ENCODE assay signal across 24 cellular contexts in genomic region chr6:100136590-100136989, GRCh38.
"Had no signal": no experiment of that assay in that cellular context is flagged by ENCODE, and none has a peak within 500 bp of the region (broad histone marks: within the 10 kb centered on the region; RNA-seq: fewer than 3 reads in every experiment).

No MANE protein-coding gene starts in this region.

- H3K9me3 ChIP-seq: colonic mucosa, esophagus squamous epithelium, gastrocnemius medialis had no signal

- H3K27ac Mint-ChIP-seq: dendritic cell treated with granulocyte-macrophage colony-stimulating factor and Interleukin-4, amounts not matched to agents 40 ng/mL and 50 ng/mL, for 4 days; effector memory CD8-positive, alpha-beta T cell; endodermal cell had no signal

- H3K4me3 Mint-ChIP-seq: dendritic cell treated with granulocyte-macrophage colony-stimulating factor and Interleukin-4, amounts not matched to agents 40 ng/mL and 50 ng/mL, for 4 days; effector memory CD8-positive, alpha-beta T cell; endodermal cell had no signal

- H3K27me3 Mint-ChIP-seq: dendritic cell treated with granulocyte-macrophage colony-stimulating factor and Interleukin-4, amounts not matched to agents 40 ng/mL and 50 ng/mL, for 4 days had no signal

- ATAC-seq: effector memory CD8-positive, alpha-beta T cell; esophagus mucosa; foreskin keratinocyte; gastrocnemius medialis; gastroesophageal sphincter; heart left ventricle had no signal

- H3K4me3 ChIP-seq: colonic mucosa, coronary artery, dorsolateral prefrontal cortex, esophagus muscularis mucosa, esophagus squamous epithelium, gastrocnemius medialis, gastroesophageal sphincter, heart left ventricle had no signal

- H3K27ac ChIP-seq: colonic mucosa, coronary artery, dorsolateral prefrontal cortex, epithelial cell of prostate, esophagus muscularis mucosa, esophagus squamous epithelium, foreskin keratinocyte, gastrocnemius medialis, gastroesophageal sphincter, heart left ventricle had no signal

- H3K27me3 ChIP-seq: colonic mucosa, esophagus muscularis mucosa, esophagus squamous epithelium, gastrocnemius medialis, gastroesophageal sphincter, heart left ventricle had no signal

- H3K4me1 ChIP-seq: colonic mucosa, esophagus muscularis mucosa, esophagus squamous epithelium, foreskin keratinocyte, gastrocnemius medialis, gastroesophageal sphincter, heart left ventricle had no signal

- H3K36me3 ChIP-seq: colonic mucosa, esophagus muscularis mucosa, esophagus squamous epithelium, gastrocnemius medialis, gastroesophageal sphincter, heart left ventricle had no signal

- H3K4me1 Mint-ChIP-seq: endodermal cell had no signal

- H3K9me3 Mint-ChIP-seq: effector memory CD8-positive, alpha-beta T cell; endodermal cell had no signal

- DNase-seq: colonic mucosa; cortex of kidney; dermis blood vessel endothelial cell; dorsolateral prefrontal cortex; effector CD4-positive, alpha-beta T cell; effector CD8-positive, alpha-beta T cell; effector memory CD4-positive, alpha-beta T cell; effector memory CD8-positive, alpha-beta T cell; endodermal cell; erythroblast; esophagus squamous epithelium; foreskin fibroblast; foreskin keratinocyte; foreskin melanocyte; gastrocnemius medialis; glutamatergic neuron; head of caudate nucleus; heart left ventricle had no signal
